8 cellular contexts compared by ENCODE assay signal in genomic region chr10:6164271-6165095, GRCh38. TPM values are rescaled to one million over a fixed set of nuclear protein-coding genes. Genes with fewer than 3 reads are reported as not detected.
DNase-seq lines count a peak whose midpoint lies in the region; ATAC-seq and TF ChIP-seq lines count a peak whose summit lies in the region.

No MANE protein-coding gene starts in this region.

- CTCF ChIA-PET in mammary epithelial cell (lab: Charles Lee; ENCODE audit: low non-redundant PET) = no interaction called here

- no peaks in the 10 kb centered on the region for H3K9me3 ChIP-seq in HUES48 (ENCODE audit: control insufficient read depth, insufficient read depth, low read length)
- no peaks in the 10 kb centered on the region for H3K9me3 ChIP-seq in mammary epithelial cell (replicated peaks; ENCODE audit: insufficient read depth, low read length)
- no peaks in the 10 kb centered on the region for H3K9me3 ChIP-seq in muscle layer of colon (ENCODE audit: low read length)

- intact Hi-C loops in mammary epithelial cell (cut with micrococcal nuclease) = no loop called here

- in situ Hi-C loops in mammary epithelial cell (cut with MboI; ENCODE audit: low sequenced_read_pairs in 2 of 2) = no loop called here

- peak overlapping the region; percentile 72 for H2AFZ ChIP-seq in mammary epithelial cell (ENCODE audit: low read depth, low read length)

- no peaks in the 10 kb centered on the region for H3K27me3 ChIP-seq in HUES48 (ENCODE audit: control insufficient read depth, insufficient read depth, low read length)
- no peaks in the 10 kb centered on the region for H3K27me3 ChIP-seq in mammary epithelial cell (ENCODE audit: insufficient read depth, low read length)
- no peaks in the 10 kb centered on the region for H3K27me3 ChIP-seq in muscle layer of colon (ENCODE audit: control insufficient read depth in 1 of 2, insufficient read depth in 2 of 2, low read length in 2 of 2)

- 40% methylated on average over 11 of the region's 16 CpGs for WGBS in mammary epithelial cell (ENCODE audit: low coverage, missing lambda C conversion rate)

- ATAC-seq in GM21529 (IDR thresholded peaks at IDR 0.05; ENCODE audit: unreplicated experiment) = no peak

- dilution Hi-C loops in mammary epithelial cell (cut with HindIII; ENCODE audit: low sequenced_read_pairs) = no loop called here

- no peak for DNase-seq in AG10803 (ENCODE audit: low read depth)
- no peak for DNase-seq in mammary epithelial cell
- no peak for DNase-seq in NCI-H226
- no peak for DNase-seq in kidney glomerular epithelial cell (lab: John Stamatoyannopoulos, UW)
- no peak for DNase-seq in activated CD4-positive, alpha-beta T cell treated with anti-CD3 and anti-CD28 coated beads, Interleukin-2, amount 50 U/mL, for 4 hours

- H3K36me3 ChIP-seq in HUES48 (ENCODE audit: control insufficient read depth, insufficient read depth, low read length) (0 out of 2 replicates have a peak, but pooled peaks cover 9% of the 10 kb centered on the region), mammary epithelial cell (ENCODE audit: insufficient read depth, low read length) (no peaks in the 10 kb centered on the region), muscle layer of colon (ENCODE audit: insufficient read depth, low read length) (no peaks in the 10 kb centered on the region)

- no peaks in the 10 kb centered on the region for H4K20me1 ChIP-seq in mammary epithelial cell (ENCODE audit: insufficient read depth, low read length)

- BruUV-seq in mammary epithelial cell (replicated peaks; lab: Mats Ljungman, UMichigan) = no TSS peak

- TF ChIP-seq CTCF in AG10803 (conservative IDR thresholded peaks at IDR 0.05; ENCODE audit: low read length) (no peak), mammary epithelial cell (conservative IDR thresholded peaks at IDR 0.05 in 1 of 2, IDR thresholded peaks at IDR 0.05 in 1 of 2; ENCODE audit: extremely low read depth in 1 of 2, insufficient read depth in 1 of 2, low read depth in 1 of 2, low read length in 2 of 2) (no peak)

- H3K4me3 ChIP-seq in AG10803 (ENCODE audit: low read length) (peak overlapping the region; percentile 80), HUES48 (ENCODE audit: low read depth, low read length) (peak overlapping the region; percentile 71), mammary epithelial cell (replicated peaks in 1 of 3; ENCODE audit: insufficient read depth in 1 of 3, low read depth in 2 of 3, low read length in 3 of 3) (peak overlapping the region; percentile 49 to 77 (median 73)), muscle layer of colon (ENCODE audit: low read depth in 1 of 2, low read length in 2 of 2) (peak overlapping the region; percentile 65 to 67)

- H3K4me2 ChIP-seq in mammary epithelial cell (ENCODE audit: insufficient read depth, low read depth, low read length) = peak overlapping the region; percentile 88

- peak overlapping the region; percentile 77; the same call in 1 of the 2 replicates for H3K9ac ChIP-seq in HUES48 (ENCODE audit: low read depth, low read length)
- peak overlapping the region; percentile 69 for H3K9ac ChIP-seq in mammary epithelial cell (ENCODE audit: insufficient read depth, low read length)
- peak overlapping the region; percentile 81 for H3K9ac ChIP-seq in muscle layer of colon (ENCODE audit: low read length)

- peak overlapping the region; percentile 66 for H3K27ac ChIP-seq in HUES48 (ENCODE audit: low read depth, low read length)
- H3K27ac ChIP-seq in mammary epithelial cell (ENCODE audit: insufficient read depth, low read depth, low read length) = peak overlapping the region; percentile 56
- H3K27ac ChIP-seq in muscle layer of colon (ENCODE audit: low read depth, low read length) = peak overlapping the region; percentile 78

- peaks cover 57% of the 10 kb centered on the region for H3K79me2 ChIP-seq in mammary epithelial cell (ENCODE audit: insufficient read depth, low read length)

- H3K4me1 ChIP-seq in HUES48 (ENCODE audit: control insufficient read depth, insufficient read depth, low read length) (peaks cover 10% of the 10 kb centered on the region; the same call in 1 of the 2 replicates), mammary epithelial cell (ENCODE audit: insufficient read depth, low read length) (peaks cover 9% of the 10 kb centered on the region), muscle layer of colon (ENCODE audit: insufficient read depth, low read length) (peaks cover 35% of the 10 kb centered on the region)

RNA-seq across cellular contexts. Expression of gene PFKFB3, which starts 38.2 kb away (rescaled TPM):
- total RNA-seq in mammary epithelial cell = 10 to 100 TPM; 24.0 to 49.5 TPM
- 28.1 TPM for polyA plus RNA-seq in mammary epithelial cell
- polyA minus RNA-seq in mammary epithelial cell = 54.2 TPM
